Comparison of ENCODE assay signal across 25 cellular contexts in the genomic region with DNA sequence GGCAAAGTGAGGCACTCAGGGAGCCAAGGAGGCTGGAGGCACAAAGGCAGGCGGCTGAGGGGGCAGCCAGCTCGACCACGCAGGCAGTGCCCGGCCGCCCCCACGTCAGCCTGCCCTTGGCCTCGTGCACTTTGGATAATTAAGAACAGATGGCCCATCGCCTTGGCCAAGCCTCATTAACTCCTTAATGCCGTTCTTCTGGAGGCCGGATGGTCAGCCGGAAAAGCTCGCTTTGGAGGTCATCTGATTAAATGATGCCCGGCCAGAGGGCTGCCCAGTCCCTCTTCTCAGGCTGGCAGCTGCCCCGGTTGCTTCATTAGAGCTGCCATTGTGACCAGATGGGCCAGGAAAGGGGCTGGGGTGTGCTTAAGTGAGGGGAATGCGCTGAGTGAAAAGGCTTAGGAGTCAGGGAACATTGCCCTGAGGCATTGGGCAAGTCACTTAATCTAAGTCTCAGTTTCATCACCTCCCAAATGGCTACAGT.
A peak's percentile ranks its signal among the peaks of the same experiment; 100 is the strongest.
DNase-seq lines count a peak whose midpoint lies in the region; ATAC-seq and TF ChIP-seq lines count a peak whose summit lies in the region.
"Had no signal": no experiment of that assay in that cellular context is flagged by ENCODE, and none has a peak within 500 bp of the region (broad histone marks: within the 10 kb centered on the region; RNA-seq: fewer than 3 reads in every experiment).

No MANE protein-coding gene starts in this region.

- no peaks in the 10 kb centered on the region for H3K79me2 ChIP-seq in H9 (ENCODE audit: insufficient read depth, low read length)

- no peak for TF ChIP-seq POLR2A in GM18505 (IDR thresholded peaks at IDR 0.05; ENCODE audit: borderline replicate concordance, extremely low read depth, insufficient read depth, insufficient read length)

- peaks cover 30 to 31% of the 10 kb centered on the region in 2 experiments for H3K4me1 Mint-ChIP-seq in H9
- H3K4me1 Mint-ChIP-seq in type B pancreatic cell (ENCODE audit: unreplicated experiment) = peaks cover 20% of the 10 kb centered on the region
- H3K4me1 Mint-ChIP-seq: activated CD4-positive, alpha-beta T cell treated with anti-CD3 and anti-CD28 coated beads, Interleukin-2, amount 10 ng/mL, durations not matched to agents 24 days and 14 days had no signal

- DNase-seq in H9 = no peak
- DNase-seq in mesenchymal stem cell = no peak
- no peak for DNase-seq in type B pancreatic cell (ENCODE audit: extremely low spot score, unreplicated experiment)
- DNase-seq: activated CD4-positive, alpha-beta T cell treated with anti-CD3 and anti-CD28 coated beads, Interleukin-2, amount 10 ng/mL, durations not matched to agents 24 days and 14 days; activated effector memory CD4-positive, alpha-beta T cell treated with anti-CD3 and anti-CD28 coated beads, Interleukin-2, amount 50 U/mL, for 16 hours; anterior cingulate cortex; COR-L47; GF-D8; left ventricle myocardium inferior; NCI-H1694; NCI-H446; SHP77 treated with DMSO at 0.1 percent for 48 hours; stimulated activated CD4-positive, alpha-beta T cell treated with anti-CD3 and anti-CD28 coated beads, Interleukin-4, amount 100 ng/mL, for 24 hours; T1000; transverse colon had no signal

- H3K4me2 ChIP-seq in H9 (ENCODE audit: insufficient read depth, insufficient read length, low read length) = no peak overlapping the region
- no peak overlapping the region for H3K4me2 ChIP-seq in mesenchymal stem cell (ENCODE audit: low read length, poor library complexity, severe bottlenecking)

- H3K27ac Mint-ChIP-seq in H9 (peak overlapping the region in 1 of 3 experiments; percentile 11; a peak in 1 of 7 replicates), type B pancreatic cell (peak overlapping the region; percentile 28)
- H3K27ac Mint-ChIP-seq: activated CD4-positive, alpha-beta T cell treated with anti-CD3 and anti-CD28 coated beads, Interleukin-2, amount 10 ng/mL, durations not matched to agents 24 days and 14 days; activated naive CD8-positive, alpha-beta T cell; mesothelial cell of epicardium; progenitor cell of endocrine pancreas had no signal

- H3K9me3 ChIP-seq in H9 (ENCODE audit: control insufficient read depth, low read depth, low read length) (no peaks in the 10 kb centered on the region), mesenchymal stem cell (ENCODE audit: control insufficient read depth, low read length) (no peaks in the 10 kb centered on the region)
- H3K9me3 ChIP-seq: left ventricle myocardium inferior, neutrophil, transverse colon had no signal

- H3K4me3 Mint-ChIP-seq in H9 = no peak overlapping the region
- H3K4me3 Mint-ChIP-seq in type B pancreatic cell = no peak overlapping the region
- H3K4me3 Mint-ChIP-seq: activated CD4-positive, alpha-beta T cell treated with anti-CD3 and anti-CD28 coated beads, Interleukin-2, amount 10 ng/mL, durations not matched to agents 24 days and 14 days; activated naive CD8-positive, alpha-beta T cell; mesothelial cell of epicardium had no signal

- H3K23ac ChIP-seq in H9 (ENCODE audit: insufficient read length, low read depth, low read length) = no peak overlapping the region
- no peak overlapping the region for H3K23ac ChIP-seq in mesenchymal stem cell (ENCODE audit: low read length in 2 of 2)

- no CpG with 5 or more reads among the region's 15 CpGs for WGBS in H9 (ENCODE audit: extremely low coverage, insufficient read length, low lambda C conversion rate)
- 54% methylated on average over 14 of the region's 15 CpGs for WGBS in mesenchymal stem cell

- no peak overlapping the region for H2BK5ac ChIP-seq in H9 (ENCODE audit: insufficient read length, low read length)
- no peak overlapping the region for H2BK5ac ChIP-seq in mesenchymal stem cell (ENCODE audit: low read depth, low read length, poor library complexity, severe bottlenecking)

- H4K91ac ChIP-seq in H9 (ENCODE audit: insufficient read length, low read depth, low read length) = peak overlapping the region; percentile 63
- H4K91ac ChIP-seq in mesenchymal stem cell (ENCODE audit: low read length) = no peak overlapping the region

- H4K8ac ChIP-seq in H9 (replicated peaks; ENCODE audit: insufficient read length, low read depth, low read length) (no peak overlapping the region), mesenchymal stem cell (ENCODE audit: low read length) (no peak overlapping the region)

- H3K9me3 Mint-ChIP-seq in H9 (peaks cover 2 to 3% of the 10 kb centered on the region in 2 experiments; a peak in 2 of 5 replicates), type B pancreatic cell (peaks cover 4% of the 10 kb centered on the region)
- H3K9me3 Mint-ChIP-seq: activated CD4-positive, alpha-beta T cell treated with anti-CD3 and anti-CD28 coated beads, Interleukin-2, amount 10 ng/mL, durations not matched to agents 24 days and 14 days had no signal

- no peak overlapping the region for H4K5ac ChIP-seq in H9 (ENCODE audit: insufficient read length, low read depth, low read length)

- no peaks in the 10 kb centered on the region for H4K20me1 ChIP-seq in H9 (ENCODE audit: control insufficient read depth, insufficient read depth, insufficient read length)

- no peak overlapping the region for H2BK20ac ChIP-seq in H9 (ENCODE audit: low read depth, low read length, poor library complexity, severe bottlenecking)

- no peak for TF ChIP-seq CTCF in H9 (conservative IDR thresholded peaks at IDR 0.05)
- no peak for TF ChIP-seq CTCF in type B pancreatic cell (conservative IDR thresholded peaks at IDR 0.05)

- H3K36me3 Mint-ChIP-seq in H9 (ENCODE audit: insufficient read depth in 1 of 3, low read depth in 3 of 3) (peaks cover 0 to 4% (median 0%) of the 10 kb centered on the region in 3 experiments; a peak in 3 of 7 replicates), type B pancreatic cell (no peaks in the 10 kb centered on the region)
- H3K36me3 Mint-ChIP-seq: activated naive CD8-positive, alpha-beta T cell; mesothelial cell of epicardium had no signal

- H3K18ac ChIP-seq in H9 (ENCODE audit: insufficient read length, low read depth, low read length) = no peak overlapping the region
- no peak overlapping the region for H3K18ac ChIP-seq in mesenchymal stem cell (ENCODE audit: low read depth in 1 of 2, low read length in 2 of 2)

- H3K23me2 ChIP-seq in H9 (ENCODE audit: insufficient read length, low read depth, low read length, poor library complexity, severe bottlenecking) = no peaks in the 10 kb centered on the region

- H3K14ac ChIP-seq in H9 (ENCODE audit: insufficient read depth, low read length) (no peak overlapping the region; the same call in 1 of the 2 replicates), mesenchymal stem cell (ENCODE audit: low read length in 2 of 2) (no peak overlapping the region)

- H3K4ac ChIP-seq in H9 (ENCODE audit: low read depth, low read length) (no peak overlapping the region), mesenchymal stem cell (ENCODE audit: low read depth in 1 of 2, low read length in 2 of 2) (no peak overlapping the region)

- H2AFZ ChIP-seq in H9 (ENCODE audit: low read length) (no peak overlapping the region), mesenchymal stem cell (ENCODE audit: low read depth, low read length) (no peak overlapping the region)

- H3K27me3 Mint-ChIP-seq in H9 (ENCODE audit: low read depth) = no peaks in the 10 kb centered on the region; the same call in 1 of the 2 replicates
- H3K27me3 Mint-ChIP-seq in type B pancreatic cell = peaks cover 17% of the 10 kb centered on the region
- H3K27me3 Mint-ChIP-seq: activated CD4-positive, alpha-beta T cell treated with anti-CD3 and anti-CD28 coated beads, Interleukin-2, amount 10 ng/mL, durations not matched to agents 24 days and 14 days had no signal

- H2BK15ac ChIP-seq in H9 (ENCODE audit: low read depth, low read length) = no peak overlapping the region
- no peak overlapping the region for H2BK15ac ChIP-seq in mesenchymal stem cell (ENCODE audit: low read depth, poor library complexity, severe bottlenecking)

- H2BK12ac ChIP-seq in H9 (ENCODE audit: insufficient read length, low read depth, low read length) = no peak overlapping the region
- H2BK12ac ChIP-seq in mesenchymal stem cell (ENCODE audit: low read length in 2 of 2) = no peak overlapping the region

- H3K27ac ChIP-seq in H9 (ENCODE audit: insufficient read length, low read depth, low read length) (no peak overlapping the region), mesenchymal stem cell (ENCODE audit: low read length, poor library complexity, severe bottlenecking) (no peak overlapping the region)
- H3K27ac ChIP-seq: C4-2B, left ventricle myocardium inferior, neutrophil, transverse colon had no signal

- no peaks in the 10 kb centered on the region for H3K79me1 ChIP-seq in H9 (ENCODE audit: insufficient read depth, low read depth, low read length, poor library complexity, severe bottlenecking)
- no peaks in the 10 kb centered on the region for H3K79me1 ChIP-seq in mesenchymal stem cell (replicated peaks; ENCODE audit: low read length, poor library complexity, severe bottlenecking)

- H3K36me3 ChIP-seq in mesenchymal stem cell (ENCODE audit: control insufficient read depth in 1 of 2, insufficient read depth in 2 of 2, low read depth in 1 of 2, low read length in 2 of 2) = no peaks in the 10 kb centered on the region
- H3K36me3 ChIP-seq: left ventricle myocardium inferior, neutrophil, transverse colon had no signal

- H3K4me1 ChIP-seq in H9 (ENCODE audit: insufficient read depth, low read length) = peaks cover 2% of the 10 kb centered on the region; the same call in 1 of the 2 replicates
- H3K4me1 ChIP-seq in mesenchymal stem cell (ENCODE audit: control insufficient read depth, insufficient read depth, low read depth, low read length) = no peaks in the 10 kb centered on the region
- H3K4me1 ChIP-seq: left ventricle myocardium inferior, transverse colon had no signal

- H2BK120ac ChIP-seq in H9 (ENCODE audit: low read depth, low read length, poor library complexity, severe bottlenecking) = no peak overlapping the region
- no peak overlapping the region for H2BK120ac ChIP-seq in mesenchymal stem cell (ENCODE audit: low read depth, low read length)

- H3K4me3 ChIP-seq in mesenchymal stem cell (ENCODE audit: insufficient read depth in 1 of 2, low read depth in 1 of 2, low read length in 2 of 2) = no peak overlapping the region
- H3K4me3 ChIP-seq: left ventricle myocardium inferior, transverse colon had no signal

- ATAC-seq in SK-N-SH treated with all-trans-retinoic acid at 6 μM for 48 hours = peak; percentile 60
- ATAC-seq in HG02970 (IDR thresholded peaks at IDR 0.05; ENCODE audit: low FRiP score, unreplicated experiment) = no peak
- ATAC-seq in GM18505 (IDR thresholded peaks at IDR 0.05; ENCODE audit: unreplicated experiment) = no peak
- no peak for ATAC-seq in GM19467 (IDR thresholded peaks at IDR 0.05; ENCODE audit: unreplicated experiment)
- ATAC-seq: Panc1 had no signal

- H2AK5ac ChIP-seq in H9 (ENCODE audit: insufficient read length, low read length) (no peak overlapping the region), mesenchymal stem cell (ENCODE audit: low read length, severe bottlenecking) (no peak overlapping the region)

- H3K27me3 ChIP-seq in H9 (ENCODE audit: insufficient read depth, low read length) = no peaks in the 10 kb centered on the region; the same call in 1 of the 2 replicates
- H3K27me3 ChIP-seq in mesenchymal stem cell (ENCODE audit: control insufficient read depth in 1 of 2, insufficient read depth in 1 of 2, low read length in 2 of 2) = no peaks in the 10 kb centered on the region
- H3K27me3 ChIP-seq: neutrophil, transverse colon had no signal

- H3K56ac ChIP-seq in H9 (ENCODE audit: insufficient read length, low read depth, low read length) = no peak overlapping the region

- no peak overlapping the region for H3K9ac ChIP-seq in H9 (ENCODE audit: extremely low read depth, insufficient read length, low read length)
- peak overlapping the region; percentile 25 for H3K9ac ChIP-seq in mesenchymal stem cell (ENCODE audit: low read length)

- H3T11ph ChIP-seq in H9 (ENCODE audit: low read length) = no peak overlapping the region
